8 cellular contexts compared by ENCODE assay signal in the genomic region with DNA sequence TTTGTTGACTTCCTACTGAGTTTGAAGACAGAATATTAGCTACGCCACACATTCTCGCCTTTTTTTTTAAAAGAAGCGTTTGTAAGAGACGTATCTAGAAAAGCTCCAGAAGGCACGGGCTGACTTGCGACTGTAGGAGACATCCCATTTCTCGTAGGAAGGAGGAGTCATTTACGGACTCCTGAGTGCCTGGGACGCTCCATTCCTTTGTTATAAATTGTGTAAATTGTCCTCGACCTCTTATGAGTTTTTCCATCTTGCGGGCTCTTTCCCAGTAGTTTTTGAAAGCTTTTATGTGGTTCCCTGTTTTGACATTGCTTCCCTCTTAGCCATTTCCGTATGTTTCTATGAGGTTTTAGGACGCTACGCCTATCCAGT.
DNase-seq lines count a peak whose midpoint lies in the region; ATAC-seq and TF ChIP-seq lines count a peak whose summit lies in the region.

No MANE protein-coding gene starts in this region.

- no peak for TF ChIP-seq CTCF in tibial artery (IDR thresholded peaks at IDR 0.05)

- peak overlapping the region; percentile 85 for H3K9ac ChIP-seq in HUES48 (ENCODE audit: low read depth, low read length)

- intact Hi-C loops in tibial artery (cut with DNase I; ENCODE audit: low total_unique reads), result loop anchor here (5.0 kb wide), 1 partner anchor 34 kb away; the partner anchor contains the start of gene AJM1

- H3K27ac ChIP-seq in HUES48 (ENCODE audit: low read depth, low read length) (peak overlapping the region; percentile 89), angular gyrus (ENCODE audit: low read depth, low read length) (peak overlapping the region; percentile 66), tibial artery (peak overlapping the region; percentile 69 to 83)

- no peak for ATAC-seq in HG03159 (IDR thresholded peaks at IDR 0.05; ENCODE audit: unreplicated experiment)

- peak overlapping the region; percentile 85 for H3K4me3 ChIP-seq in HUES48 (ENCODE audit: low read depth, low read length)
- H3K4me3 ChIP-seq in tibial artery, result peak overlapping the region; percentile 94 to 99

- H3K9me3 ChIP-seq in HUES48 (ENCODE audit: control insufficient read depth, insufficient read depth, low read length), result no peaks in the 10 kb centered on the region
- H3K9me3 ChIP-seq in tibial artery, result no peaks in the 10 kb centered on the region

- peaks cover 31% of the 10 kb centered on the region for H3K36me3 ChIP-seq in HUES48 (ENCODE audit: control insufficient read depth, insufficient read depth, low read length)
- H3K36me3 ChIP-seq in tibial artery, result peaks cover 0 to 26% (median 6%) of the 10 kb centered on the region in 3 donors

- H3K27me3 ChIP-seq in HUES48 (ENCODE audit: control insufficient read depth, insufficient read depth, low read length) (no peaks in the 10 kb centered on the region), tibial artery (no peaks in the 10 kb centered on the region)

- H3K4me1 ChIP-seq in HUES48 (ENCODE audit: control insufficient read depth, insufficient read depth, low read length), result peaks cover 9% of the 10 kb centered on the region; the same call in 1 of the 2 replicates
- peaks cover 0 to 52% (median 26%) of the 10 kb centered on the region in 4 donors for H3K4me1 ChIP-seq in tibial artery

- DNase-seq in AG20443 (ENCODE audit: low spot score) (peak; percentile 50), kidney tubule cell (ENCODE audit: low spot score) (peak; percentile 45), tibial artery (no peak), NCI-H2196 treated with DMSO at 0.1 percent for 48 hours (lab: John Stamatoyannopoulos, UW; ENCODE audit: unreplicated experiment) (no peak), NAMALWA (ENCODE audit: low spot score) (no peak)

Comparison
In these comparisons a context has a peak if more than half of its experiments do, and no peak if none do; other contexts are left out.
1. DNase-seq: peak in AG20443 (single experiment) and kidney tubule cell (single experiment); none in tibial artery (0 of 2), NCI-H2196 treated with DMSO at 0.1 percent for 48 hours (single experiment) and NAMALWA (single experiment).
2. Peak in every context shown above with its lines, with median percentiles within 50 percentile points of each other: H3K27ac ChIP-seq.